In genomic region chr2:177832611-177833133, GRCh38 we compare ENCODE assay signal across 18 cellular contexts.
DNase-seq lines count a peak whose midpoint lies in the region; ATAC-seq, FAIRE-seq and TF ChIP-seq lines count a peak whose summit lies in the region.
"Had no signal": no experiment of that assay in that cellular context is flagged by ENCODE, and none has a peak within 500 bp of the region (broad histone marks: within the 10 kb centered on the region; RNA-seq: fewer than 3 reads in every experiment).

No MANE protein-coding gene starts in this region.

- DNase-seq in islet precursor cell (peak; percentile 73), mucosa of descending colon (peak in 1 of 3 donors; percentile 59), small intestine (peak; percentile 77), NCI-H82 treated with DMSO at 0.1 percent for 48 hours (lab: John Stamatoyannopoulos, UW; ENCODE audit: unreplicated experiment) (no peak), uterus (no peak)
- DNase-seq in stimulated activated CD8-positive, alpha-beta memory T cell treated with anti-CD3 and anti-CD28 coated beads, Interleukin-4, amount 100 ng/mL, for 48 hours = no peak
- DNase-seq: C1 segment of cervical spinal cord; Calu3; CD4-positive, alpha-beta memory T cell; COR-L47; DMS53; DMS79 treated with DMSO at 0.1 percent for 48 hours; GF-D8; H9 had no signal

- H3K36me3 ChIP-seq in mucosa of descending colon (ENCODE audit: low read depth) = no peaks in the 10 kb centered on the region
- H3K36me3 ChIP-seq in small intestine (ENCODE audit: control insufficient read depth in 2 of 2, insufficient read depth in 2 of 2, low read length in 2 of 2) = no peaks in the 10 kb centered on the region
- no peaks in the 10 kb centered on the region for H3K36me3 ChIP-seq in uterus

- no peaks in the 10 kb centered on the region for H3K27me3 ChIP-seq in small intestine (ENCODE audit: control insufficient read depth in 2 of 2, insufficient read depth in 2 of 2, low read length in 2 of 2)
- H3K27me3 ChIP-seq in uterus = no peaks in the 10 kb centered on the region

- no peak overlapping the region for H3K27ac ChIP-seq in small intestine (ENCODE audit: low read depth in 1 of 2, low read length in 1 of 2)
- no peak overlapping the region for H3K27ac ChIP-seq in uterus

- intact Hi-C loops in mucosa of descending colon (cut with DNase I, micrococcal nuclease) (no loop called here), uterus (cut with DNase I; ENCODE audit: low total_unique reads) (no loop called here)

- 18 to 63% (median 42%) methylated on average over 6 of the region's 6 CpGs for WGBS in small intestine, 3 donors

- no peak for TF ChIP-seq POLR2A in uterus (IDR thresholded peaks at IDR 0.05)

- FAIRE-seq in small intestine (lab: Jason Lieb, UNC) = no peak
- FAIRE-seq: GM12891, GM18507 had no signal

- peak; percentile 24 for ATAC-seq in mucosa of descending colon
- ATAC-seq: GM23338, HCT116 had no signal

- H3K9me3 ChIP-seq in mucosa of descending colon (peaks cover 2% of the 10 kb centered on the region), small intestine (ENCODE audit: control insufficient read depth, low read depth) (no peaks in the 10 kb centered on the region), uterus (no peaks in the 10 kb centered on the region)

- H3K4me1 ChIP-seq in mucosa of descending colon (ENCODE audit: low read depth) (no peaks in the 10 kb centered on the region), small intestine (ENCODE audit: control insufficient read depth in 2 of 2, insufficient read depth in 1 of 2, low read depth in 1 of 2, low read length in 1 of 2) (no peaks in the 10 kb centered on the region), uterus (no peaks in the 10 kb centered on the region)

- TF ChIP-seq CTCF in mucosa of descending colon (IDR thresholded peaks at IDR 0.05) (no peak), uterus (IDR thresholded peaks at IDR 0.05) (no peak)

- H3K4me3 ChIP-seq in mucosa of descending colon = no peak overlapping the region
- no peak overlapping the region for H3K4me3 ChIP-seq in small intestine (ENCODE audit: low read depth in 1 of 2, low read length in 2 of 2)
- H3K4me3 ChIP-seq in uterus = no peak overlapping the region
- H3K4me3 ChIP-seq: GM23338 had no signal

Comparison
In these comparisons a context has a peak if more than half of its experiments do, and no peak if none do; other contexts are left out.
1. DNase-seq: peak in islet precursor cell (single experiment) and small intestine (single experiment); none in stimulated activated CD8-positive, alpha-beta memory T cell treated with anti-CD3 and anti-CD28 coated beads, Interleukin-4, amount 100 ng/mL, for 48 hours (single experiment), NCI-H82 treated with DMSO at 0.1 percent for 48 hours (single experiment) and uterus (0 of 2).